In genomic region chr7:113086431-113086888, GRCh38 we compare ENCODE assay signal across 8 cellular contexts. TPM values are rescaled to one million over a fixed set of nuclear protein-coding genes. Genes with fewer than 3 reads are reported as not detected.
DNase-seq lines count a peak whose midpoint lies in the region; ATAC-seq and TF ChIP-seq lines count a peak whose summit lies in the region.

TSS of gene GPR85 (minus strand) at chr7:113086827. CDS start at chr7:113084721, 2,106 bp downstream.

- H3K4me1 ChIP-seq in GM23248 (ENCODE audit: insufficient read depth): peaks cover 14% of the 10 kb centered on the region

- intact Hi-C loops in lower leg skin (cut with DNase I; ENCODE audit: low total_unique reads): no loop called here

- peak within 1 kb of the TSS; percentile 97 for H3K4me2 ChIP-seq in GM23248 (ENCODE audit: unreplicated experiment)

- TF ChIP-seq POLR2A in NB4 (IDR thresholded peaks at IDR 0.05; ENCODE audit: extremely low read depth, insufficient read length) (no peak), lower leg skin (IDR thresholded peaks at IDR 0.05) (no peak)

- H3K79me2 ChIP-seq in GM23248 (ENCODE audit: insufficient read depth): no peaks in the 10 kb centered on the region

- 1 to 2% methylated on average over 23 of the region's 29 CpGs for WGBS in GM23248 (ENCODE audit: low coverage in 1 of 2, low lambda C conversion rate in 2 of 2, missing lambda C conversion rate in 2 of 2), 2 experiments
- WGBS in lower leg skin, 2 donors: 1% methylated on average over 18 to 27 of the region's 29 CpGs

- no peaks in the 10 kb centered on the region for H3K9me3 ChIP-seq in GM23248 (ENCODE audit: low read depth)
- H3K9me3 ChIP-seq in WERI-Rb-1 (ENCODE audit: severe bottlenecking): no peaks in the 10 kb centered on the region

- H3K27me3 ChIP-seq in GM23248 (replicated peaks; ENCODE audit: insufficient read depth) (no peaks in the 10 kb centered on the region), WERI-Rb-1 (ENCODE audit: insufficient read depth, low read depth, severe bottlenecking) (no peaks in the 10 kb centered on the region)

- no peak for ATAC-seq in HG03196 (IDR thresholded peaks at IDR 0.05; ENCODE audit: unreplicated experiment)

- TF ChIP-seq CTCF in NB4 (IDR thresholded peaks at IDR 0.05; ENCODE audit: low read depth, low read length) (no peak), WERI-Rb-1 (IDR thresholded peaks at IDR 0.05; ENCODE audit: low read depth, low read length) (no peak), lower leg skin (IDR thresholded peaks at IDR 0.05) (no peak)

- H3K27ac ChIP-seq in GM23248: peak within 1 kb of the TSS; percentile 96
- no peak within 1 kb of the TSS for H3K27ac ChIP-seq in WERI-Rb-1

- in situ Hi-C loops in GM23248 (cut with MboI): no loop called here

- DNase-seq in Daoy (ENCODE audit: low read depth) (peak; percentile 90), GM23248 (peak; percentile 90), NB4 (ENCODE audit: low read depth) (peak; percentile 85), WERI-Rb-1 (peak; percentile 37), dermis blood vessel endothelial cell (peak; percentile 76), lower leg skin (ENCODE audit: low spot score in 2 of 2) (peak in 1 of 2 donors; percentile 87)
- DNase-seq in stimulated activated CD8-positive, alpha-beta memory T cell treated with anti-CD3 and anti-CD28 coated beads, Interleukin-4, amount 100 ng/mL, for 48 hours: peak; percentile 44

- peak within 1 kb of the TSS; percentile 99 for H3K9ac ChIP-seq in GM23248

- H3K4me3 ChIP-seq in GM23248 (peak within 1 kb of the TSS; percentile 87), NB4 (ENCODE audit: low read depth, low read length) (peak within 1 kb of the TSS; percentile 65), WERI-Rb-1 (ENCODE audit: low read depth, low read length) (peak within 1 kb of the TSS; percentile 45), lower leg skin (ENCODE audit: low read depth, poor library complexity, severe bottlenecking) (peak within 1 kb of the TSS; percentile 32)

- H3K9me2 ChIP-seq in GM23248 (ENCODE audit: insufficient read depth): no peaks in the 10 kb centered on the region

- peak within 1 kb of the TSS; percentile 96 for H2AFZ ChIP-seq in GM23248

- H3F3A ChIP-seq in GM23248 (ENCODE audit: insufficient read depth): peaks cover 25% of the 10 kb centered on the region

- H3K36me3 ChIP-seq in GM23248 (ENCODE audit: low read depth): no peaks in the 10 kb centered on the region
- no peaks in the 10 kb centered on the region for H3K36me3 ChIP-seq in WERI-Rb-1

- no peaks in the 10 kb centered on the region for H4K20me1 ChIP-seq in GM23248 (ENCODE audit: insufficient read depth)

RNA-seq across cellular contexts. Expression of gene GPR85, which starts in this region (rescaled TPM):
- total RNA-seq in Daoy (2014; rRNA removed; shearing (Covaris generic)): 1.4 and 3.4 TPM in 2 replicates
- 5.1 and 7.2 TPM in 2 replicates for total RNA-seq in GM23248 (2014; rRNA removed; shearing (Covaris generic))
- polyA plus RNA-seq in GM23248 (2016; fragmentation: Nextera tagmentation; extraction: Ambion mirVana): 1.3 and 1.8 TPM in 2 replicates
- total RNA-seq in dermis blood vessel endothelial cell: 0.42 and 0.85 TPM in 2 replicates
- total RNA-seq in lower leg skin: under 1 TPM in 2 of 4 donors, not detected in 2; 0.16 to 0.17 TPM

Comparison
In these comparisons a context has a peak if more than half of its experiments do, and no peak if none do; other contexts are left out.
1. Peak in DNase-seq in dermis blood vessel endothelial cell; RNA of the gene not detected or under 1 TPM.
2. H3K4me3 ChIP-seq: peak in every context shown above with its lines; median percentile 87 in GM23248; 65 in NB4; 45 in WERI-Rb-1; 32 in lower leg skin.